In the genomic region with DNA sequence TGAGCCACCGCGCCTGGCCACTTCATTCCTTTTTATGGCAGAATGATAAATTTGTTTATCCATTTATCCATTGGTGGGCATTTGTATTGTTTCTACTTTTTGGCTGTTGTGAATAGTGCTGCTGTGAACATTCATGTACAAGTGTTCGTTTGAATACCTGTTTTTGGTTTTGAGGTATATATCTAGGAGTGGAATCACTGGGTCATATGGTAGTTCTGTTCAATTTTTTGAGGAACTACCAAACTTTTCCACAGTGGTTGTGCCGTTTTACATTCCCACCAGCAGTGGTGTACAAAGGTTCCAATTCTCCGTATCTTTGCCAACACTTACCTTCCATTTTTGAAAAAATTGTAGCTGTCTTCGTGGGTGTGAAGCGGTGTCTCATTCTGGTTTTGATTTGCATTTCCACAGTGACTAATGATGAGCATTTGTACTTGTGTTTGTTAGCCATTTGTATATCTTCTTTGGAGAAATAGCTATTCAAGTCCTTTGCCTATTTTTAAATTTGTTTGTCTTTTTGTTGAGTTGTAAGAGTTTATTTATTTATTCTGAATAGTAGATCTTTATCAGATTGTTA, we compare ENCODE assay signal across 15 cellular contexts.
"Had no signal": no experiment of that assay in that cellular context is flagged by ENCODE, and none has a peak within 500 bp of the region (broad histone marks: within the 10 kb centered on the region; RNA-seq: fewer than 3 reads in every experiment).

No MANE protein-coding gene starts in this region.

- DNase-seq: activated CD4-positive, alpha-beta T cell treated with anti-CD3 and anti-CD28 coated beads, Interleukin-2, amount 50 U/mL, for 48 hours; activated naive CD4-positive, alpha-beta T cell; amniotic stem cell; stimulated activated CD4-positive, alpha-beta T cell treated with anti-CD3 and anti-CD28 coated beads, Interleukin-4, amount 100 ng/mL, for 1 hour; stimulated activated naive CD4-positive, alpha-beta T cell; transverse colon had no signal

- H3K27ac ChIP-seq: neutrophil, parathyroid adenoma, transverse colon, vagina had no signal

- ATAC-seq: WTC11 had no signal

- H3K9me3 ChIP-seq: neutrophil, transverse colon, vagina had no signal

- H3K4me1 ChIP-seq: parathyroid adenoma, vagina had no signal

- H3K27me3 ChIP-seq: neutrophil, transverse colon, vagina had no signal

- H3K27ac Mint-ChIP-seq: T-helper 1 cell treated with Interleukin-12 subunit alpha and Interleukin-12 subunit beta and Interleukin-4 antibody, amounts not matched to agents 30 μg/mL and 1 μg/mL, for 36 hours; WTC11 had no signal

- H3K9ac ChIP-seq: parathyroid adenoma had no signal

- H3K9me3 Mint-ChIP-seq: T-helper 1 cell treated with Interleukin-12 subunit alpha and Interleukin-12 subunit beta and Interleukin-4 antibody, amounts not matched to agents 30 μg/mL and 1 μg/mL, for 36 hours; WTC11 had no signal

- H2AFZ ChIP-seq: parathyroid adenoma had no signal

- H3K4me3 ChIP-seq: lung, transverse colon, vagina had no signal

- H3K4me1 Mint-ChIP-seq: WTC11 had no signal

- H3K4me3 Mint-ChIP-seq: T-helper 1 cell treated with Interleukin-12 subunit alpha and Interleukin-12 subunit beta and Interleukin-4 antibody, amounts not matched to agents 30 μg/mL and 1 μg/mL, for 36 hours; WTC11 had no signal

- FAIRE-seq: colon, endometrium, islet of Langerhans had no signal

- H3K79me2 ChIP-seq: parathyroid adenoma had no signal
